In genomic region chr2:100891911-100892642, GRCh38 we compare ENCODE assay signal across 13 cellular contexts.
DNase-seq lines count a peak whose midpoint lies in the region; ATAC-seq and TF ChIP-seq lines count a peak whose summit lies in the region.
"Had no signal": no experiment of that assay in that cellular context is flagged by ENCODE, and none has a peak within 500 bp of the region (broad histone marks: within the 10 kb centered on the region; RNA-seq: fewer than 3 reads in every experiment).

No MANE protein-coding gene starts in this region.

- peak; percentile 23 to 45 for ATAC-seq in left cardiac atrium
- no peak for ATAC-seq in GM18520 (IDR thresholded peaks at IDR 0.05; ENCODE audit: unreplicated experiment)
- ATAC-seq in left colon: no peak
- ATAC-seq: activated naive CD8-positive, alpha-beta T cell treated with anti-CD3 and anti-CD28 coated beads, Interleukin-2, amount 50 U/mL, for 24 hours had no signal

- H3K4me1 ChIP-seq in ascending aorta: peaks cover 3 to 6% of the 10 kb centered on the region in 2 donors

- H3K27me3 ChIP-seq in ascending aorta: no peaks in the 10 kb centered on the region

- no peak overlapping the region for H3K4me3 ChIP-seq in ascending aorta
- no peak overlapping the region for H3K4me3 ChIP-seq in coronary artery

- H3K27ac ChIP-seq in ascending aorta (peak overlapping the region; percentile 63 to 73), coronary artery (peak overlapping the region in 1 of 2 donors; percentile 70)

- TF ChIP-seq CTCF in ascending aorta (IDR thresholded peaks at IDR 0.05) (no peak), coronary artery (IDR thresholded peaks at IDR 0.05) (no peak)

- H3K36me3 ChIP-seq in ascending aorta: no peaks in the 10 kb centered on the region

- DNase-seq in A172 (ENCODE audit: low spot score) (peak; percentile 80), HT1080 (ENCODE audit: low read depth) (peak; percentile 80), ascending aorta (ENCODE audit: low spot score in 2 of 2) (no peak), left cardiac atrium (no peak), coronary artery (ENCODE audit: low spot score) (no peak), NCI-H526 (lab: John Stamatoyannopoulos, UW) (no peak), left colon (no peak)
- DNase-seq: activated CD8-positive, alpha-beta memory T cell treated with anti-CD3 and anti-CD28 coated beads for 24 hours; activated naive CD8-positive, alpha-beta T cell treated with anti-CD3 and anti-CD28 coated beads, Interleukin-2, amount 50 U/mL, for 24 hours; Kasumi-1; stimulated activated CD4-positive, alpha-beta T cell treated with anti-CD3 and anti-CD28 coated beads, Interleukin-1b, Interleukin-23, amount 100 ng/mL, for 48 hours; stimulated activated naive CD4-positive, alpha-beta T cell treated with Interleukin-2 at 50 U/mL for 16 hours had no signal

- intact Hi-C loops in ascending aorta (cut with DNase I) (loop anchor here (5.0 kb wide), 1 partner anchor 85 kb away; no protein-coding TSS in a partner anchor), left cardiac atrium (cut with DNase I) (no loop called here), left colon (cut with DNase I, micrococcal nuclease) (no loop called here)

- no peaks in the 10 kb centered on the region for H3K9me3 ChIP-seq in ascending aorta

Comparison
In these comparisons a context has a peak if more than half of its experiments do, and no peak if none do; other contexts are left out.
1. DNase-seq: peak in A172 (single experiment) and HT1080 (single experiment); none in ascending aorta (0 of 2), left cardiac atrium (single experiment), coronary artery (single experiment), NCI-H526 (0 of 2) and left colon (0 of 2).
2. ATAC-seq: peak in left cardiac atrium (2 of 2); none in GM18520 (single experiment) and left colon (single experiment).